ENCODE assay signal across 1 cellular context in genomic region chr7:30802812-30803211, GRCh38.
TF ChIP-seq lines count a peak whose summit lies in the region.

No MANE protein-coding gene starts in this region.

TF ChIP-seq in IMR-90, 13 proteins besides CTCF, POLR2A, EP300 and RAD21:
- TF ChIP-seq, protein P1, sequence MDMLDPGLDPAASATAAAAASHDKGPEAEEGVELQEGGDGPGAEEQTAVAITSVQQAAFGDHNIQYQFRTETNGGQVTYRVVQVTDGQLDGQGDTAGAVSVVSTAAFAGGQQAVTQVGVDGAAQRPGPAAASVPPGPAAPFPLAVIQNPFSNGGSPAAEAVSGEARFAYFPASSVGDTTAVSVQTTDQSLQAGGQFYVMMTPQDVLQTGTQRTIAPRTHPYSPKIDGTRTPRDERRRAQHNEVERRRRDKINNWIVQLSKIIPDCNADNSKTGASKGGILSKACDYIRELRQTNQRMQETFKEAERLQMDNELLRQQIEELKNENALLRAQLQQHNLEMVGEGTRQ (IDR thresholded peaks at IDR 0.05; ENCODE audit: low read depth, low read length) = no peak
- TF ChIP-seq RCOR1 (IDR thresholded peaks at IDR 0.05; ENCODE audit: insufficient replicate concordance, low read length) (no peak), ELK1 (IDR thresholded peaks at IDR 0.05; ENCODE audit: borderline replicate concordance, low read depth, low read length) (no peak), MXI1 (IDR thresholded peaks at IDR 0.05; ENCODE audit: borderline replicate concordance, low read depth, low read length) (no peak), SMC3 (IDR thresholded peaks at IDR 0.05; ENCODE audit: low read depth, low read length) (no peak), RFX5 (IDR thresholded peaks at IDR 0.05; ENCODE audit: low read depth, low read length) (no peak), MAFK (IDR thresholded peaks at IDR 0.05; ENCODE audit: low read depth, low read length) (no peak), MAZ (IDR thresholded peaks at IDR 0.05; ENCODE audit: borderline replicate concordance, low read depth, low read length) (no peak), CHD1 (IDR thresholded peaks at IDR 0.05; ENCODE audit: low read depth, low read length) (no peak), NFE2L2 (IDR thresholded peaks at IDR 0.05; ENCODE audit: low read depth, low read length) (no peak), FOS (IDR thresholded peaks at IDR 0.05; ENCODE audit: low read depth, low read length) (no peak), CEBPB (IDR thresholded peaks at IDR 0.05; ENCODE audit: low read depth, low read length) (no peak), BHLHE40 (IDR thresholded peaks at IDR 0.05; ENCODE audit: low read depth, low read length) (no peak)
